2 cellular contexts compared by ENCODE assay signal in genomic region chrX:49040376-49040955, GRCh38.
TF ChIP-seq lines count a peak whose summit lies in the region.

No MANE protein-coding gene starts in this region.

TF ChIP-seq in GM12878, 131 proteins besides CTCF, POLR2A, EP300 and RAD21:
- no peak for TF ChIP-seq CREM (IDR thresholded peaks at IDR 0.05; ENCODE audit: low read depth)
- TF ChIP-seq ZNF592 (IDR thresholded peaks at IDR 0.05), result no peak
- TF ChIP-seq SUZ12 (IDR thresholded peaks at IDR 0.05; ENCODE audit: unreplicated experiment), result no peak
- TF ChIP-seq MLLT1 (IDR thresholded peaks at IDR 0.05), result no peak
TF ChIP-seq in GM12878: peak in this region for 0.

TF ChIP-seq in liver, 16 proteins besides CTCF, POLR2A, EP300 and RAD21:
- no peak for TF ChIP-seq JUND (IDR thresholded peaks at IDR 0.05)
- TF ChIP-seq TAF1 (conservative IDR thresholded peaks at IDR 0.05), result no peak
- no peak for TF ChIP-seq HNF4G (IDR thresholded peaks at IDR 0.05)
- TF ChIP-seq FOXA1 (IDR thresholded peaks at IDR 0.05), result no peak
- no peak for TF ChIP-seq NR2F2 (IDR thresholded peaks at IDR 0.05)
- no peak for TF ChIP-seq MAX (IDR thresholded peaks at IDR 0.05)
- no peak for TF ChIP-seq EGR1 (IDR thresholded peaks at IDR 0.05; ENCODE audit: low read depth in 2 of 2)
- no peak for TF ChIP-seq SP1 (IDR thresholded peaks at IDR 0.05)
- TF ChIP-seq ATF3 (IDR thresholded peaks at IDR 0.05), result no peak
- TF ChIP-seq GABPA (IDR thresholded peaks at IDR 0.05 in 1 of 2, conservative IDR thresholded peaks at IDR 0.05 in 1 of 2), result no peak
- no peak for TF ChIP-seq REST (IDR thresholded peaks at IDR 0.05)
- TF ChIP-seq FOXA2 (IDR thresholded peaks at IDR 0.05), result no peak
- no peak for TF ChIP-seq HNF4A (conservative IDR thresholded peaks at IDR 0.05)
- no peak for TF ChIP-seq YY1 (IDR thresholded peaks at IDR 0.05)
- no peak for TF ChIP-seq RXRA (IDR thresholded peaks at IDR 0.05)
- TF ChIP-seq ZBTB33 (IDR thresholded peaks at IDR 0.05), result no peak
